25 cellular contexts compared by ENCODE assay signal in genomic region chr10:108130575-108130974, GRCh38.
A peak's percentile ranks its signal among the peaks of the same experiment; 100 is the strongest.
DNase-seq lines count a peak whose midpoint lies in the region; ATAC-seq and TF ChIP-seq lines count a peak whose summit lies in the region.
"Had no signal": no experiment of that assay in that cellular context is flagged by ENCODE, and none has a peak within 500 bp of the region (broad histone marks: within the 10 kb centered on the region; RNA-seq: fewer than 3 reads in every experiment).

No MANE protein-coding gene starts in this region.

- ATAC-seq in GM18508 (IDR thresholded peaks at IDR 0.05; ENCODE audit: insufficient read depth, unreplicated experiment) (peak; percentile 52), GM18867 (IDR thresholded peaks at IDR 0.05; ENCODE audit: unreplicated experiment) (peak; percentile 52), HG03175 (IDR thresholded peaks at IDR 0.05; ENCODE audit: unreplicated experiment) (peak; percentile 57), gastrocnemius medialis (no peak), HG03159 (IDR thresholded peaks at IDR 0.05; ENCODE audit: unreplicated experiment) (no peak)

- H3K27me3 Mint-ChIP-seq in nephron (ENCODE audit: low read depth) = no peaks in the 10 kb centered on the region
- H3K27me3 Mint-ChIP-seq: CD4-positive, alpha-beta memory T cell; CD4-positive, CD25-positive, alpha-beta regulatory T cell; CD8-positive, alpha-beta memory T cell had no signal

- H3K27ac ChIP-seq in gastrocnemius medialis = no peak overlapping the region
- H3K27ac ChIP-seq: BLaER1 had no signal

- no peaks in the 10 kb centered on the region for H3K27me3 ChIP-seq in gastrocnemius medialis
- H3K27me3 ChIP-seq: BE2C, BLaER1 had no signal

- no peaks in the 10 kb centered on the region for H3K36me3 ChIP-seq in gastrocnemius medialis
- H3K36me3 ChIP-seq: BE2C, BLaER1 had no signal

- no peaks in the 10 kb centered on the region for H3K36me3 Mint-ChIP-seq in nephron (ENCODE audit: low read depth)
- H3K36me3 Mint-ChIP-seq: CD14-positive monocyte; CD4-positive, alpha-beta memory T cell; CD4-positive, CD25-positive, alpha-beta regulatory T cell; CD8-positive, alpha-beta memory T cell had no signal

- H3K4me1 Mint-ChIP-seq in nephron = peaks cover 5% of the 10 kb centered on the region
- H3K4me1 Mint-ChIP-seq: CD14-positive monocyte; CD4-positive, alpha-beta memory T cell; CD4-positive, CD25-positive, alpha-beta regulatory T cell; CD8-positive, alpha-beta memory T cell had no signal

- no peaks in the 10 kb centered on the region for H3K9me3 Mint-ChIP-seq in nephron

- no peaks in the 10 kb centered on the region for H3K4me1 ChIP-seq in gastrocnemius medialis
- H3K4me1 ChIP-seq: BE2C, BLaER1 had no signal

- H3K9me3 ChIP-seq in gastrocnemius medialis = no peaks in the 10 kb centered on the region
- H3K9me3 ChIP-seq: BE2C, BLaER1 had no signal

- TF ChIP-seq CTCF in nephron (IDR thresholded peaks at IDR 0.05; ENCODE audit: unreplicated experiment in 3 of 3) = no peak
- TF ChIP-seq CTCF in gastrocnemius medialis (IDR thresholded peaks at IDR 0.05 in 4 of 5, conservative IDR thresholded peaks at IDR 0.05 in 1 of 5) = no peak

- peak overlapping the region in 2 of 3 experiments; percentile 53 to 78 for H3K27ac Mint-ChIP-seq in nephron
- H3K27ac Mint-ChIP-seq: CD14-positive monocyte; CD4-positive, alpha-beta memory T cell; CD4-positive, CD25-positive, alpha-beta regulatory T cell; CD8-positive, alpha-beta memory T cell had no signal

- no peak for TF ChIP-seq POLR2A in gastrocnemius medialis (IDR thresholded peaks at IDR 0.05)

- DNase-seq in activated gamma-delta T cell treated with Interleukin-2 at 50 U/mL for 16 hours = no peak
- DNase-seq in NCI-H748 (lab: John Stamatoyannopoulos, UW; ENCODE audit: unreplicated experiment) = no peak
- no peak for DNase-seq in gastrocnemius medialis
- DNase-seq: 8988T; ACHN; BE2C; C1 segment of cervical spinal cord; CD4-positive, alpha-beta memory T cell; CD4-positive, CD25-positive, alpha-beta regulatory T cell; CD8-positive, alpha-beta memory T cell; COR-L47; DMS 273 treated with DMSO at 0.1 percent for 48 hours; DMS153; DMS53; DMS79; DND-41; EL; GDM1 had no signal

- H3K4me3 Mint-ChIP-seq in nephron = no peak overlapping the region
- H3K4me3 Mint-ChIP-seq: CD14-positive monocyte; CD4-positive, alpha-beta memory T cell; CD4-positive, CD25-positive, alpha-beta regulatory T cell; CD8-positive, alpha-beta memory T cell had no signal

- in situ Hi-C loops in gastrocnemius medialis (cut with MboI; ENCODE audit: low sequenced_read_pairs in 4 of 4) = no loop called here

- H3K4me3 ChIP-seq in gastrocnemius medialis = no peak overlapping the region
- H3K4me3 ChIP-seq: BLaER1 had no signal

- intact Hi-C loops in gastrocnemius medialis (cut with DNase I; ENCODE audit: low total_unique reads) = no loop called here

Comparison
In these comparisons a context has a peak if more than half of its experiments do, and no peak if none do; other contexts are left out.
1. ATAC-seq: peak in GM18508 (single experiment), GM18867 (single experiment) and HG03175 (single experiment); none in gastrocnemius medialis (0 of 2) and HG03159 (single experiment).